1 cellular context compared by ENCODE assay signal in genomic region chr12:6960291-6961277, GRCh38.
TF ChIP-seq lines count a peak whose summit lies in the region.

No MANE protein-coding gene starts in this region.

TF ChIP-seq in SK-N-SH, 30 proteins besides CTCF, POLR2A, EP300 and RAD21:
- TF ChIP-seq ZBTB33 (IDR thresholded peaks at IDR 0.05; ENCODE audit: borderline replicate concordance, low read depth) (no peak), RXRA (IDR thresholded peaks at IDR 0.05; ENCODE audit: borderline replicate concordance, low read depth) (no peak), CHD2 (IDR thresholded peaks at IDR 0.05; ENCODE audit: low read length, partially characterized antibody) (no peak), FOXJ3 (CRISPR knock-in tag; IDR thresholded peaks at IDR 0.05) (no peak), TAF1 (IDR thresholded peaks at IDR 0.05; ENCODE audit: borderline replicate concordance, low read depth, low read length) (no peak), IRF3 (IDR thresholded peaks at IDR 0.05; ENCODE audit: low read depth, low read length) (no peak), FOSL2 (IDR thresholded peaks at IDR 0.05; ENCODE audit: borderline replicate concordance, low read depth) (no peak), EZH2phosphoT487 (IDR thresholded peaks at IDR 0.05; ENCODE audit: borderline replicate concordance, low read depth) (no peak), USF1 (IDR thresholded peaks at IDR 0.05; ENCODE audit: borderline replicate concordance, low read depth) (no peak), TEAD4 (IDR thresholded peaks at IDR 0.05; ENCODE audit: borderline replicate concordance, insufficient read depth) (no peak), NRF1 (IDR thresholded peaks at IDR 0.05; ENCODE audit: low read depth, low read length) (no peak), PBX3 (IDR thresholded peaks at IDR 0.05) (no peak)
TF ChIP-seq in SK-N-SH: peak in this region for 0.
